1 cellular context compared by ENCODE assay signal in genomic region chr1:20620005-20620404, GRCh38.
TF ChIP-seq lines count a peak whose summit lies in the region.

No MANE protein-coding gene starts in this region.

TF ChIP-seq in HEK293, 187 proteins besides CTCF, POLR2A, EP300 and RAD21 (continued from another document):
- TF ChIP-seq PRDM6 (tag by site-specific recombination; IDR thresholded peaks at IDR 0.05) (no peak), SP3 (tag by site-specific recombination; IDR thresholded peaks at IDR 0.05) (no peak), ZNF670 (tag by site-specific recombination; IDR thresholded peaks at IDR 0.05; ENCODE audit: low read depth) (no peak), ZBTB1 (tag by site-specific recombination; IDR thresholded peaks at IDR 0.05) (no peak), KLF17 (tag by site-specific recombination; IDR thresholded peaks at IDR 0.05) (0 out of 2 replicates have a peak, but pooled peaks have one; percentile 30), KLF9 (tag by site-specific recombination; IDR thresholded peaks at IDR 0.05; ENCODE audit: low read depth) (peak; percentile 20; the same call in 1 of the 2 replicates)
